ENCODE assay signal across 8 cellular contexts in genomic region chrX:54358424-54359211, GRCh38. TPM values are rescaled to one million over a fixed set of nuclear protein-coding genes. Genes with fewer than 3 reads are reported as not detected.
DNase-seq lines count a peak whose midpoint lies in the region; ATAC-seq, FAIRE-seq and TF ChIP-seq lines count a peak whose summit lies in the region.

No MANE protein-coding gene starts in this region.

- TF ChIP-seq POLR2A in GM12878 (IDR thresholded peaks at IDR 0.05; ENCODE audit: low read depth, low read length): no peak

- no peaks in the 10 kb centered on the region for H4K20me1 ChIP-seq in GM12878 (ENCODE audit: control insufficient read depth, insufficient read depth)

- no peak for FAIRE-seq in GM12878 (lab: Jason Lieb, UNC)

- BruUV-seq in GM12878 (replicated peaks; lab: Mats Ljungman, UMichigan): no TSS peak

- ATAC-seq in GM12878: no peak

- no peak overlapping the region for H3K9ac ChIP-seq in GM12878 (ENCODE audit: control insufficient read depth, insufficient read depth, low read length)

- no peaks in the 10 kb centered on the region; a peak in 1 of 4 replicates for H3K27me3 ChIP-seq in GM12878 (replicated peaks in 1 of 2; ENCODE audit: control insufficient read depth in 2 of 2, insufficient read depth in 2 of 2, low read length in 1 of 2)

- DNase-seq in COLO829 (ENCODE audit: low spot score): peak; percentile 21
- DNase-seq in HT1080 (ENCODE audit: low read depth): peak; percentile 0
- peak in 3 of 5 donors; percentile 8 to 15 (median 11) for DNase-seq in T-helper 1 cell
- no peak for DNase-seq in GM12878 (ENCODE audit: low read depth, low spot score)
- DNase-seq in iPS DF 19.7 (ENCODE audit: low read depth, low spot score): peak; percentile 84
- DNase-seq in retinal pigment epithelial cell (ENCODE audit: low read depth): peak; percentile 31
- no peak for DNase-seq in H4 (ENCODE audit: low spot score)
- DNase-seq in SKM-1 (lab: John Stamatoyannopoulos, UW; ENCODE audit: unreplicated experiment): no peak

- H3K79me2 ChIP-seq in GM12878 (ENCODE audit: control insufficient read depth, insufficient read depth, low read length): no peaks in the 10 kb centered on the region

- in situ Hi-C loops in GM12878 (cut with MboI): no loop called here

- RAD21 ChIA-PET in GM12878 (lab: Charles Lee; ENCODE audit: unreplicated experiment): no interaction called here

- intact Hi-C loops in GM12878 (cut with micrococcal nuclease; ENCODE audit: unreplicated experiment): no loop called here

- TF ChIP-seq EP300 in GM12878 (IDR thresholded peaks at IDR 0.05; ENCODE audit: borderline replicate concordance in 1 of 2, control insufficient read depth in 1 of 2, low read depth in 2 of 2, low read length in 2 of 2): no peak

- H3K27ac ChIP-seq in GM12878 (ENCODE audit: control insufficient read depth, insufficient read depth): no peak overlapping the region

- TF ChIP-seq CTCF in GM12878 (IDR thresholded peaks at IDR 0.05 in 2 of 3, conservative IDR thresholded peaks at IDR 0.05 in 1 of 3; ENCODE audit: control insufficient read depth in 2 of 3, extremely low read depth in 1 of 3, insufficient read depth in 1 of 3, low read depth in 3 of 3, low read length in 3 of 3) (no peak), retinal pigment epithelial cell (conservative IDR thresholded peaks at IDR 0.05; ENCODE audit: low read depth, low read length) (no peak)

- CTCF ChIA-PET in GM12878 (lab: Yijun Ruan, JAX): no interaction called here

- peak overlapping the region; percentile 63 for H2AFZ ChIP-seq in GM12878 (ENCODE audit: control insufficient read depth, low read depth, low read length)

- POLR2A ChIA-PET in GM12878 (lab: Charles Lee): no interaction called here

- H3K4me2 ChIP-seq in GM12878 (ENCODE audit: control insufficient read depth, insufficient read depth): peak overlapping the region; percentile 64

- WGBS in GM12878 (ENCODE audit: insufficient coverage, insufficient replicate concordance, low lambda C conversion rate, missing lambda C conversion rate): 51% methylated on average over 54 of the region's 54 CpGs

- H3K4me3 ChIP-seq in GM12878 (peak overlapping the region; percentile 50; the same call in 1 of the 2 replicates), retinal pigment epithelial cell (ENCODE audit: low read length) (peak overlapping the region; percentile 62)

- SMC1A ChIA-PET in GM12878 (lab: Charles Lee; ENCODE audit: uncharacterized antibody, unreplicated experiment): no interaction called here

- H3K4me1 ChIP-seq in GM12878 (ENCODE audit: control insufficient read depth, insufficient read depth, low read length): 0 out of 2 replicates have a peak, but pooled peaks cover 3% of the 10 kb centered on the region

- TF ChIP-seq RAD21 in GM12878 (IDR thresholded peaks at IDR 0.05; ENCODE audit: insufficient read depth, low read depth, low read length): no peak

- H3K9me3 ChIP-seq in GM12878 (replicated peaks; ENCODE audit: control insufficient read depth, insufficient read depth, low read length): no peaks in the 10 kb centered on the region; the same call in 2 of the 3 replicates

- no peaks in the 10 kb centered on the region for H3K36me3 ChIP-seq in GM12878 (ENCODE audit: control insufficient read depth in 2 of 2, insufficient read depth in 2 of 2, low read length in 1 of 2)

TF ChIP-seq in GM12878, 131 proteins besides CTCF, POLR2A, EP300 and RAD21:
- no peak for TF ChIP-seq MEF2B (IDR thresholded peaks at IDR 0.05; ENCODE audit: partially characterized antibody, poor library complexity, severe bottlenecking)
- peak; percentile 77; the same call in 1 of the 2 replicates for TF ChIP-seq YY1 (IDR thresholded peaks at IDR 0.05; ENCODE audit: low read depth, low read length)
- no peak for TF ChIP-seq PKNOX1 (IDR thresholded peaks at IDR 0.05)
- TF ChIP-seq NFXL1 (IDR thresholded peaks at IDR 0.05; ENCODE audit: borderline replicate concordance): no peak
- no peak for TF ChIP-seq NR2C1 (IDR thresholded peaks at IDR 0.05)
- TF ChIP-seq CHD2 (IDR thresholded peaks at IDR 0.05; ENCODE audit: borderline replicate concordance, low read depth, low read length): peak; percentile 31; the same call in 1 of the 2 replicates
- no peak for TF ChIP-seq NFYA (IDR thresholded peaks at IDR 0.05; ENCODE audit: borderline replicate concordance, low read depth, low read length)
- TF ChIP-seq BACH1 (IDR thresholded peaks at IDR 0.05; ENCODE audit: borderline replicate concordance): no peak
- no peak for TF ChIP-seq GATAD2B (conservative IDR thresholded peaks at IDR 0.05; ENCODE audit: low read depth)
- TF ChIP-seq HCFC1 (IDR thresholded peaks at IDR 0.05; ENCODE audit: low read length): no peak
- no peak for TF ChIP-seq SUZ12 (IDR thresholded peaks at IDR 0.05; ENCODE audit: unreplicated experiment)
- TF ChIP-seq BHLHE40 (IDR thresholded peaks at IDR 0.05; ENCODE audit: borderline replicate concordance in 1 of 2, low read depth in 2 of 2, low read length in 1 of 2): peak; percentile 41 to 45; a peak in 2 of 4 replicates
- TF ChIP-seq LARP7 (IDR thresholded peaks at IDR 0.05): no peak
- no peak for TF ChIP-seq ATF2 (IDR thresholded peaks at IDR 0.05; ENCODE audit: low read length)
- TF ChIP-seq CEBPB (IDR thresholded peaks at IDR 0.05; ENCODE audit: borderline replicate concordance in 1 of 2, low read depth in 2 of 2, low read length in 2 of 2): no peak
- TF ChIP-seq HDAC2 (IDR thresholded peaks at IDR 0.05): no peak

RNA-seq across cellular contexts. Expression of gene WNK3, which starts 0.8 kb away (rescaled TPM):
- under 0.01 and 0.02 TPM in 2 replicates for total RNA-seq in HT1080 (2014; rRNA removed; shearing (Covaris generic))
- 0.01 TPM in 1 of 2 replicates, not detected in the other for polyA plus RNA-seq in HT1080 (2015; cell fraction: cytosol; rRNA removed)
- not detected in 2 replicates for polyA plus RNA-seq in HT1080 (2015; cell fraction: nucleus; rRNA removed)
- 0.07 and 0.08 TPM in 2 replicates for total RNA-seq in GM12878 (2013; cell fraction: nucleolus; rRNA removed)
- total RNA-seq in GM12878 (2014; rRNA removed): under 0.01 TPM in 1 of 2 replicates, not detected in the other
- total RNA-seq in GM12878 (2014; rRNA removed; fragmentation: Illumina TruSeq; extraction: Trizol): 0.04 and 0.09 TPM in 2 replicates
- 0.05 and 0.15 TPM in 2 replicates for total RNA-seq in GM12878 (2021)
- polyA plus RNA-seq in GM12878 (2011; ENCODE audit: low read depth): 0.04 TPM
- polyA plus RNA-seq in GM12878 (2011; rRNA removed): 0.01 and 0.03 TPM in 2 replicates
- polyA plus RNA-seq in GM12878 (2011; cell fraction: cytosol; rRNA removed): 0.01 TPM in 1 of 2 replicates, not detected in the other
- 0.01 TPM in 2 replicates for polyA plus RNA-seq in GM12878 (2011; cell fraction: nucleus; rRNA removed)
- polyA plus RNA-seq in GM12878 (2012): 0.01 and 0.06 TPM in 2 replicates
- polyA plus RNA-seq in GM12878 (2014; fragmentation: Illumina TruSeq; extraction: Trizol): 0.02 and 0.03 TPM in 2 replicates
- under 1 TPM; 0.02 TPM for polyA plus RNA-seq in GM12878 (2014; fragmentation: Nextera tagmentation; extraction: Ambion mirVana)
- 0.03 and 0.24 TPM in 2 replicates for polyA plus RNA-seq in GM12878 (2014; rRNA removed)
- under 1 TPM; 0.06 to 0.15 TPM for polyA plus RNA-seq in GM12878 (2016; fragmentation: Nextera tagmentation; extraction: Ambion mirVana)
- polyA minus RNA-seq in GM12878 (2011; rRNA and poly(A)+ RNA removed): 0.05 and 0.07 TPM in 2 replicates
- polyA minus RNA-seq in GM12878 (2011; cell fraction: cytosol; rRNA and poly(A)+ RNA removed): not detected in 2 replicates
- under 0.01 and 0.10 TPM in 2 replicates for polyA minus RNA-seq in GM12878 (2011; cell fraction: nucleus; rRNA and poly(A)+ RNA removed)
- total RNA-seq in H4 (2014; rRNA removed; shearing (Covaris generic)): 0.37 and 0.58 TPM in 2 replicates

Comparison
In these comparisons a context has a peak if more than half of its experiments do, and no peak if none do; other contexts are left out.
1. DNase-seq: peak in COLO829 (single experiment), HT1080 (single experiment), T-helper 1 cell (3 of 5), iPS DF 19.7 (single experiment) and retinal pigment epithelial cell (single experiment); none in GM12878 (single experiment), H4 (single experiment) and SKM-1 (single experiment).